In the genomic region with DNA sequence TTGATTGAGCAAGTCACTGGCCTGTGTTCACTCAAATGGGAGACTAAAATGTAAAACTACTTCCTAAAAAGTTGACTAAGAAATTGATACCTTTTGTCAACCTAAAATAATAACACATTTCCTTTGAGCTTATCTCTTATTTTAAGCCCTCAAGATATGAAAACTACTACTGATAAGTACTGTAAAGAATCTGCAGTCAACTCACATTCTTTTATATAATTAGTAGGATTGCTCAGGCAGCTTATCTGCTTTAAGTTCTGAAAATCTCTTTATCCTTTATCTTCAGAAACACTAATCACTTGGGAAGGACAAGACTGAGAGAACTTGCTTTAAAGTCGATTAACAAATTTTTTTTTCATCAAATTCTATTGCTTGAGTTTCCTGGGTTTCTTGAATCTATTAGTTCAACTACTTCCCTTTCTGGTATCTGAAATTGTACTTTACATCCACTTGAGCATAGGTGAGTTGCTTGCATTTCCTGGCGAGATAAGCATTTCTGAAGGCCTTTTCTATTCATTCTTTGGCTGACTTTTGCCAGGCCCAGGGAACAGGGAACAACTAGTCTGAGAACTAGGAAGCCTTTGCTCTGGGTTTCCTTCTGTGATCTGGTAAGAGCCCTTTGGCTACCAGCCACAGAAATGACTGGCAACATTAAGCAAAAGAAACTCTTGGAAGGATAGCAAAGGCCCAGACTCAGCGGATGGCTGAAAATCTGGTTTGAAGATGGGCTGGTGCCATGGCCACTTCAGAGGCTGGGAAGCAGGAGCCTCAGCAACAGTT, we compare ENCODE assay signal across 19 cellular contexts. TPM values are rescaled to one million over a fixed set of nuclear protein-coding genes. Genes with fewer than 3 reads are reported as not detected.
DNase-seq lines count a peak whose midpoint lies in the region; ATAC-seq, FAIRE-seq and TF ChIP-seq lines count a peak whose summit lies in the region.
"Had no signal": no experiment of that assay in that cellular context is flagged by ENCODE, and none has a peak within 500 bp of the region (broad histone marks: within the 10 kb centered on the region; RNA-seq: fewer than 3 reads in every experiment).

No MANE protein-coding gene starts in this region.

- FAIRE-seq in endothelial cell of umbilical vein (lab: Jason Lieb, UNC): no peak
- FAIRE-seq: GM12878 had no signal

- intact Hi-C loops in endothelial cell of umbilical vein (cut with micrococcal nuclease): no loop called here
- intact Hi-C loops in left colon (cut with DNase I, micrococcal nuclease): no loop called here

- DNase-seq in NCI-H446 (lab: John Stamatoyannopoulos, UW) (peak; percentile 63 to 87), endothelial cell of umbilical vein (ENCODE audit: low read depth, low spot score) (peak; percentile 54), left colon (peak; percentile 34 to 46), NCI-H2196 (lab: John Stamatoyannopoulos, UW; ENCODE audit: unreplicated experiment) (no peak), OCI-M2 (lab: John Stamatoyannopoulos, UW; ENCODE audit: unreplicated experiment) (no peak)
- DNase-seq: activated CD4-positive, alpha-beta T cell treated with anti-CD3 and anti-CD28 coated beads for 1 hour; activated CD8-positive, alpha-beta memory T cell treated with anti-CD3 and anti-CD28 coated beads, Interleukin-2, amount 50 U/mL, for 48 hours; activated naive CD8-positive, alpha-beta T cell treated with anti-CD3 and anti-CD28 coated beads for 36 hours; NCI-H524 treated with DMSO at 0.1 percent for 48 hours; occipital lobe; T-helper 1 cell; testis had no signal

- H3K79me2 ChIP-seq in endothelial cell of umbilical vein (ENCODE audit: control insufficient read depth, insufficient read depth, low read length): no peaks in the 10 kb centered on the region

- H3K9me3 ChIP-seq in endothelial cell of umbilical vein (replicated peaks; ENCODE audit: control insufficient read depth, insufficient read depth, low read length) (no peaks in the 10 kb centered on the region), skeletal muscle tissue (ENCODE audit: control insufficient read depth in 3 of 3, low read length in 3 of 3) (peaks cover 0 to 3% (median 0%) of the 10 kb centered on the region in 3 donors)
- H3K9me3 ChIP-seq: testis had no signal

- no peaks in the 10 kb centered on the region for H3K27me3 ChIP-seq in endothelial cell of umbilical vein (ENCODE audit: control insufficient read depth in 2 of 2, insufficient read depth in 2 of 2, low read length in 2 of 2)
- no peaks in the 10 kb centered on the region for H3K27me3 ChIP-seq in skeletal muscle tissue (ENCODE audit: control insufficient read depth in 3 of 3, insufficient read depth in 3 of 3, low read length in 3 of 3)
- H3K27me3 ChIP-seq: testis had no signal

- CTCF ChIA-PET in endothelial cell of umbilical vein (lab: Charles Lee): no interaction called here

- no peak for TF ChIP-seq POLR2A in endothelial cell of umbilical vein (IDR thresholded peaks at IDR 0.05; ENCODE audit: low read depth, low read length)

- no peak for TF ChIP-seq CTCF in endothelial cell of umbilical vein (IDR thresholded peaks at IDR 0.05; ENCODE audit: extremely low read depth in 1 of 2, insufficient read depth in 1 of 2, low read depth in 1 of 2, low read length in 2 of 2)

- no peaks in the 10 kb centered on the region for H4K20me1 ChIP-seq in endothelial cell of umbilical vein (replicated peaks; ENCODE audit: control insufficient read depth, extremely low read depth, insufficient read depth, low read length)

- peaks cover 6 to 8% of the 10 kb centered on the region in 2 experiments for H3K36me3 ChIP-seq in endothelial cell of umbilical vein (ENCODE audit: control insufficient read depth in 2 of 2, extremely low read depth in 1 of 2, insufficient read depth in 2 of 2, low read length in 2 of 2)
- no peaks in the 10 kb centered on the region for H3K36me3 ChIP-seq in skeletal muscle tissue (ENCODE audit: control insufficient read depth in 3 of 3, insufficient read depth in 3 of 3, low read length in 3 of 3)

- H3K27ac ChIP-seq in endothelial cell of umbilical vein (ENCODE audit: insufficient read depth, low read depth, low read length) (no peak overlapping the region), skeletal muscle tissue (ENCODE audit: low read depth, low read length) (peak overlapping the region; percentile 80)
- H3K27ac ChIP-seq: testis had no signal

- H3K9me1 ChIP-seq in endothelial cell of umbilical vein (replicated peaks; ENCODE audit: control insufficient read depth, extremely low read depth, insufficient read depth, low read length): no peaks in the 10 kb centered on the region

- H3K4me3 ChIP-seq in endothelial cell of umbilical vein (replicated peaks in 1 of 3; ENCODE audit: insufficient read depth in 1 of 3, low read depth in 1 of 3, low read length in 3 of 3) (no peak overlapping the region), skeletal muscle tissue (ENCODE audit: low read length in 3 of 3) (no peak overlapping the region)
- H3K4me3 ChIP-seq: GM12878, testis had no signal

- dilution Hi-C loops in endothelial cell of umbilical vein (cut with MboI; ENCODE audit: extremely low pct_ligation_motif_present, low sequenced_read_pairs): no loop called here

- H3K4me1 ChIP-seq in endothelial cell of umbilical vein (ENCODE audit: control insufficient read depth, extremely low read depth, insufficient read depth, low read length): peaks cover 10% of the 10 kb centered on the region
- H3K4me1 ChIP-seq in skeletal muscle tissue (ENCODE audit: control insufficient read depth in 3 of 3, insufficient read depth in 3 of 3, low read length in 3 of 3): peaks cover 41 to 62% (median 46%) of the 10 kb centered on the region in 3 donors
- H3K4me1 ChIP-seq: testis had no signal

- POLR2A ChIA-PET in endothelial cell of umbilical vein (lab: Charles Lee): interaction anchor here (0.7 kb wide), 1 partner anchor 21 kb away, joined by 3 read pairs; no protein-coding TSS in a partner anchor

- H2AFZ ChIP-seq in endothelial cell of umbilical vein (ENCODE audit: low read depth, low read length): no peak overlapping the region

- BruUV-seq in endothelial cell of umbilical vein (replicated peaks; lab: Mats Ljungman, UMichigan): no TSS peak

- H3K9ac ChIP-seq in endothelial cell of umbilical vein (replicated peaks; ENCODE audit: extremely low read depth, insufficient read depth, low read length) (no peak overlapping the region), skeletal muscle tissue (ENCODE audit: low read depth in 1 of 3, low read length in 3 of 3) (peak overlapping the region in 1 of 3 donors; percentile 52)

- no peak overlapping the region for H3K4me2 ChIP-seq in endothelial cell of umbilical vein (ENCODE audit: insufficient read depth, low read length)

- peak; percentile 75 for ATAC-seq in left colon
- no peak for ATAC-seq in HG03565 (IDR thresholded peaks at IDR 0.05; ENCODE audit: unreplicated experiment)
- ATAC-seq: GM12878 had no signal

TF ChIP-seq in endothelial cell of umbilical vein, 7 proteins besides CTCF, POLR2A, EP300 and RAD21:
- peak; percentile 16 for TF ChIP-seq GATA2 (IDR thresholded peaks at IDR 0.05; ENCODE audit: insufficient read depth, insufficient read length, low read depth, low read length)
- TF ChIP-seq MYC (IDR thresholded peaks at IDR 0.05; ENCODE audit: low read depth, low read length): no peak
TF ChIP-seq in endothelial cell of umbilical vein: peak in this region for 1.

RNA-seq across cellular contexts. Expression of gene CSRP3, which starts 19.3 kb away (rescaled TPM):
- total RNA-seq in endothelial cell of umbilical vein: not detected in 2 replicates
- polyA plus RNA-seq in endothelial cell of umbilical vein: not detected in 2 replicates
- not detected in 2 replicates for polyA plus RNA-seq in endothelial cell of umbilical vein (2011; cell fraction: cytosol; rRNA removed)
- not detected in 2 replicates for polyA plus RNA-seq in endothelial cell of umbilical vein (2011; cell fraction: nucleus; rRNA removed)
- not detected in 2 replicates for polyA plus RNA-seq in endothelial cell of umbilical vein (2012)
- not detected in 2 replicates for polyA minus RNA-seq in endothelial cell of umbilical vein
- polyA minus RNA-seq in endothelial cell of umbilical vein (2011; cell fraction: cytosol; rRNA and poly(A)+ RNA removed): not detected
- not detected in 2 replicates for polyA minus RNA-seq in endothelial cell of umbilical vein (2011; cell fraction: nucleus; rRNA and poly(A)+ RNA removed)
- not detected for total RNA-seq in left colon
- 360 TPM for total RNA-seq in skeletal muscle tissue
- total RNA-seq: activated naive CD8-positive, alpha-beta T cell treated with anti-CD3 and anti-CD28 coated beads for 36 hours; Daoy; epithelial cell of proximal tubule; GM12878; lung microvascular endothelial cell; RPMI7951; testis had no signal
- polyA plus RNA-seq: GM12878 had no signal

RNA-seq across cellular contexts. Expression of gene E2F8, which starts 19.7 kb away (rescaled TPM):
- 16.5 and 19.1 TPM in 2 replicates for total RNA-seq in endothelial cell of umbilical vein
- 6.0 and 6.5 TPM in 2 replicates for polyA plus RNA-seq in endothelial cell of umbilical vein
- 8.1 and 10.4 TPM in 2 replicates for polyA plus RNA-seq in endothelial cell of umbilical vein (2011; cell fraction: cytosol; rRNA removed)
- 22.6 and 26.5 TPM in 2 replicates for polyA plus RNA-seq in endothelial cell of umbilical vein (2011; cell fraction: nucleus; rRNA removed)
- polyA plus RNA-seq in endothelial cell of umbilical vein (2012): 4.7 and 8.5 TPM in 2 replicates
- polyA minus RNA-seq in endothelial cell of umbilical vein: 7.0 and 7.6 TPM in 2 replicates
- 2.9 TPM for polyA minus RNA-seq in endothelial cell of umbilical vein (2011; cell fraction: cytosol; rRNA and poly(A)+ RNA removed)
- 13.5 and 15.1 TPM in 2 replicates for polyA minus RNA-seq in endothelial cell of umbilical vein (2011; cell fraction: nucleus; rRNA and poly(A)+ RNA removed)
- total RNA-seq in left colon: 1 to 10 TPM; 4.3 to 7.4 TPM
- 4.2 TPM for total RNA-seq in skeletal muscle tissue

Comparison
In these comparisons a context has a peak if more than half of its experiments do, and no peak if none do; other contexts are left out.
1. DNase-seq: peak in NCI-H446 (2 of 2), endothelial cell of umbilical vein (single experiment) and left colon (2 of 2); none in NCI-H2196 (single experiment) and OCI-M2 (single experiment).
2. RNA of gene CSRP3, which starts 19.3 kb away (total RNA-seq): 360 TPM in skeletal muscle tissue (single experiment); not detected in endothelial cell of umbilical vein and not detected in left colon; every median in the first group is over 100 times any median in the second.